In genomic region chr22:28829358-28830181, GRCh38 we compare ENCODE assay signal across 8 cellular contexts. TPM values are rescaled to one million over a fixed set of nuclear protein-coding genes. Genes with fewer than 3 reads are reported as not detected.
DNase-seq lines count a peak whose midpoint lies in the region; ATAC-seq and TF ChIP-seq lines count a peak whose summit lies in the region.

No MANE protein-coding gene starts in this region.

- H3K4me2 ChIP-seq in osteoblast (ENCODE audit: insufficient read depth, low read length): no peak overlapping the region

- ATAC-seq in GM21367 (IDR thresholded peaks at IDR 0.05; ENCODE audit: unreplicated experiment): no peak

- H3K4me1 ChIP-seq in HUES64 (ENCODE audit: insufficient read depth, low read length) (no peaks in the 10 kb centered on the region), osteoblast (ENCODE audit: insufficient read depth, low read length) (no peaks in the 10 kb centered on the region)

- no peaks in the 10 kb centered on the region for H3K36me3 ChIP-seq in HUES64 (ENCODE audit: insufficient read depth, low read length)
- no peaks in the 10 kb centered on the region for H3K36me3 ChIP-seq in osteoblast (ENCODE audit: insufficient read depth, low read length)

- H2AFZ ChIP-seq in osteoblast (ENCODE audit: low read length): no peak overlapping the region

- peaks cover 3% of the 10 kb centered on the region for H4K20me1 ChIP-seq in osteoblast (ENCODE audit: insufficient read depth, low read length)

- DNase-seq in DMS53 (lab: John Stamatoyannopoulos, UW): peak; percentile 68
- peak; percentile 6 for DNase-seq in SHP77 treated with DMSO at 0.1 percent for 48 hours (lab: John Stamatoyannopoulos, UW)
- peak; percentile 27 to 65 (median 41) for DNase-seq in activated naive CD4-positive, alpha-beta T cell (lab: John Stamatoyannopoulos, UW)
- peak; percentile 74 for DNase-seq in germinal center (ENCODE audit: low spot score)
- DNase-seq in osteoblast (ENCODE audit: insufficient read length, low spot score, missing footprints): peak; percentile 93
- DNase-seq in superior temporal gyrus (ENCODE audit: extremely low spot score): peak; percentile 90

- 0 out of 2 replicates have a peak overlapping the region, but pooled peaks have one; percentile 10 for H3K27ac ChIP-seq in HUES64 (ENCODE audit: low read depth, low read length)
- no peak overlapping the region for H3K27ac ChIP-seq in osteoblast (ENCODE audit: low read depth, low read length)

- H3K27me3 ChIP-seq in HUES64 (ENCODE audit: insufficient read depth, low read length) (no peaks in the 10 kb centered on the region), osteoblast (ENCODE audit: insufficient read depth, low read length) (no peaks in the 10 kb centered on the region)

- H3K79me2 ChIP-seq in osteoblast (ENCODE audit: insufficient read depth, low read length): no peaks in the 10 kb centered on the region

- peak; percentile 99 for TF ChIP-seq CTCF in osteoblast (IDR thresholded peaks at IDR 0.05; ENCODE audit: extremely low read depth, low read depth, low read length)

- no peak overlapping the region for H3K9ac ChIP-seq in HUES64 (ENCODE audit: low read depth, low read length)

- H3K4me3 ChIP-seq in HUES64 (ENCODE audit: low read length) (no peak overlapping the region), osteoblast (ENCODE audit: insufficient read depth, low read length) (no peak overlapping the region)

- H3K9me3 ChIP-seq in HUES64 (ENCODE audit: insufficient read depth, low read depth, low read length): no peaks in the 10 kb centered on the region
- H3K9me3 ChIP-seq in osteoblast (ENCODE audit: low read depth, low read length): no peaks in the 10 kb centered on the region

- 53% methylated on average over 11 of the region's 12 CpGs for WGBS in HUES64

RNA-seq across cellular contexts. Expression of gene XBP1, which starts 29.2 kb away (rescaled TPM):
- polyA plus RNA-seq in HUES64 (2013, experiment 1 of 2): 95.6 TPM
- polyA plus RNA-seq in HUES64 (2013, experiment 2 of 2): 103 TPM
- 199 and 219 TPM in 2 replicates for total RNA-seq in osteoblast

RNA-seq across cellular contexts. Expression of gene ZNRF3, which starts 53.8 kb away (rescaled TPM):
- polyA plus RNA-seq in HUES64 (2013, experiment 1 of 2): 10.0 TPM
- 11.7 TPM for polyA plus RNA-seq in HUES64 (2013, experiment 2 of 2)
- total RNA-seq in osteoblast: 4.7 and 6.9 TPM in 2 replicates

RNA-seq across cellular contexts. Expression of gene CCDC117, which starts 57.1 kb away (rescaled TPM):
- 19.9 TPM for polyA plus RNA-seq in HUES64 (2013, experiment 1 of 2)
- polyA plus RNA-seq in HUES64 (2013, experiment 2 of 2): 23.4 TPM
- 25.9 and 28.6 TPM in 2 replicates for total RNA-seq in osteoblast

Comparison
In these comparisons a context has a peak if more than half of its experiments do, and no peak if none do; other contexts are left out.
1. DNase-seq: peak in every context shown above with its lines; median percentile 93 in osteoblast; 90 in superior temporal gyrus; 74 in germinal center; 68 in DMS53; 41 in activated naive CD4-positive, alpha-beta T cell; 6 in SHP77 treated with DMSO at 0.1 percent for 48 hours.